ENCODE assay signal across 30 cellular contexts in the genomic region with DNA sequence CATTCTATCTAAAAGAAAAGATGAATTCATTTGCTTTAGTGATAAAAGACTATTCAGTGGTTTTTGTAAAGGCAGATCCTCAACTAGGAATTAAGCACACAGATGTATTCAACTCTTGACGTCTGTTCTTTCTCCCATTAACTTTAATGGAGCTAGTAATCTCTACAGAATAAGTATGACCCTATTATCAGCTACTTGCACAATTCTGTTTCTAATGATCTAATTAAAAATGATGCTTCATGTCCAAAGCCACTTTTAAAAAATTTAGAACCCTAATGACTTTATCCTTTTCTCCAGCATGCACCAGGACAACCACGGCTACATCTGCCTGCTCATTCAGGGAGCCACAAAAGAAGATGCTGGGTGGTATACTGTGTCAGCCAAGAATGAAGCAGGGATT.
"Had no signal": no experiment of that assay in that cellular context is flagged by ENCODE, and none has a peak within 500 bp of the region (broad histone marks: within the 10 kb centered on the region; RNA-seq: fewer than 3 reads in every experiment).

No MANE protein-coding gene starts in this region.

- H3K4me3 ChIP-seq: body of pancreas, cardiac muscle cell, K562, SK-N-MC had no signal

- H3K4me3 Mint-ChIP-seq: activated CD8-positive, alpha-beta memory T cell treated with anti-CD3 and anti-CD28 coated beads, Interleukin-2, amount 10 ng/mL, durations not matched to agents 7 days and 5 days; activated naive CD4-positive, alpha-beta T cell treated with anti-CD3 and anti-CD28 coated beads, Interleukin-2, amount 50 U/mL, for 24 hours; activated T-cell treated with anti-CD3 and anti-CD28 coated beads, Interleukin-2, amount 50 U/mL, for 24 hours; activated T-helper 1 cell treated with anti-CD3 and anti-CD28 coated beads, Interleukin-12 subunit alpha, Interleukin-12 subunit beta, Interleukin-2, Interleukin-4 antibody, amounts not matched to agents 30 ng/mL and 10 ng/mL and 1 ng/mL, durations not matched to agents 14 hours and 24 hours and 36 hours; T-helper 2 cell treated with Interferon-gamma antibody and Interleukin-4, amounts not matched to agents 5 μg/mL and 100 μg/mL, for 36 hours; WTC11 had no signal

- H3K27ac Mint-ChIP-seq: activated CD8-positive, alpha-beta memory T cell treated with anti-CD3 and anti-CD28 coated beads, Interleukin-2, amount 10 ng/mL, durations not matched to agents 7 days and 5 days; activated naive CD4-positive, alpha-beta T cell treated with anti-CD3 and anti-CD28 coated beads, Interleukin-2, amount 50 U/mL, for 24 hours; activated T-cell treated with anti-CD3 and anti-CD28 coated beads, Interleukin-2, amount 50 U/mL, for 24 hours; activated T-helper 1 cell treated with anti-CD3 and anti-CD28 coated beads, Interleukin-12 subunit alpha, Interleukin-12 subunit beta, Interleukin-2, Interleukin-4 antibody, amounts not matched to agents 30 ng/mL and 10 ng/mL and 1 ng/mL, durations not matched to agents 14 hours and 24 hours and 36 hours; T-helper 2 cell treated with Interferon-gamma antibody and Interleukin-4, amounts not matched to agents 5 μg/mL and 100 μg/mL, for 36 hours; WTC11 had no signal

- H3K27ac ChIP-seq: body of pancreas, cardiac muscle cell, SK-N-MC had no signal

- H3K27me3 ChIP-seq: body of pancreas, cardiac muscle cell had no signal

- H3K4me1 ChIP-seq: body of pancreas had no signal

- H3K36me3 Mint-ChIP-seq: activated naive CD4-positive, alpha-beta T cell treated with anti-CD3 and anti-CD28 coated beads, Interleukin-2, amount 50 U/mL, for 24 hours had no signal

- H3K9me3 ChIP-seq: body of pancreas had no signal

- H3K9me3 Mint-ChIP-seq: activated naive CD4-positive, alpha-beta T cell treated with anti-CD3 and anti-CD28 coated beads, Interleukin-2, amount 50 U/mL, for 24 hours; activated T-cell treated with anti-CD3 and anti-CD28 coated beads, Interleukin-2, amount 50 U/mL, for 24 hours; activated T-helper 1 cell treated with anti-CD3 and anti-CD28 coated beads, Interleukin-12 subunit alpha, Interleukin-12 subunit beta, Interleukin-2, Interleukin-4 antibody, amounts not matched to agents 30 ng/mL and 10 ng/mL and 1 ng/mL, durations not matched to agents 14 hours and 24 hours and 36 hours; T-helper 2 cell treated with Interferon-gamma antibody and Interleukin-4, amounts not matched to agents 5 μg/mL and 100 μg/mL, for 36 hours; WTC11 had no signal

- ATAC-seq: activated CD8-positive, alpha-beta memory T cell treated with anti-CD3 and anti-CD28 coated beads, Interleukin-2, amount 10 ng/mL, durations not matched to agents 7 days and 5 days; body of pancreas; Panc1; Right ventricle myocardium inferior; WTC11 had no signal

- H3K4me1 Mint-ChIP-seq: activated CD8-positive, alpha-beta memory T cell treated with anti-CD3 and anti-CD28 coated beads, Interleukin-2, amount 10 ng/mL, durations not matched to agents 7 days and 5 days; activated naive CD4-positive, alpha-beta T cell treated with anti-CD3 and anti-CD28 coated beads, Interleukin-2, amount 50 U/mL, for 24 hours had no signal

- DNase-seq: activated CD4-positive, alpha-beta T cell treated with anti-CD3 and anti-CD28 coated beads for 48 hours; activated CD4-positive, alpha-beta T cell treated with anti-CD3 and anti-CD28 coated beads, Interleukin-2, amount 50 U/mL, for 4 hours; activated CD4-positive, CD25-positive, alpha-beta regulatory T cell treated with anti-CD3 and anti-CD28 coated beads, Interleukin-2, amount 50 U/mL, for 72 hours; activated CD8-positive, alpha-beta memory T cell treated with anti-CD3 and anti-CD28 coated beads, Interleukin-2, amount 10 ng/mL, durations not matched to agents 7 days and 5 days; activated effector memory CD4-positive, alpha-beta T cell treated with Interleukin-2 at 50 U/mL for 16 hours; activated naive CD4-positive, alpha-beta T cell; activated T-cell treated with anti-CD3 and anti-CD28 coated beads, Interleukin-2, amount 50 U/mL, for 24 hours; aorta; body of pancreas; Karpas-422; MM.1S; NCI-H1105 treated with DMSO at 0.1 percent for 48 hours; NCI-H1436 treated with DMSO at 0.1 percent for 48 hours; NCI-H187 treated with DMSO at 0.1 percent for 48 hours; NCI-H2171 treated with DMSO at 0.1 percent for 48 hours; NCI-H226; NCI-H510A; NK-92 treated with Interleukin-12 subunit alpha and Interleukin-12 subunit beta, amount 100 ng/mL, for 24 hours; OCI-M1; RPMI8226; SW 1271 had no signal

- H3K27me3 Mint-ChIP-seq: activated CD8-positive, alpha-beta memory T cell treated with anti-CD3 and anti-CD28 coated beads, Interleukin-2, amount 10 ng/mL, durations not matched to agents 7 days and 5 days; activated naive CD4-positive, alpha-beta T cell treated with anti-CD3 and anti-CD28 coated beads, Interleukin-2, amount 50 U/mL, for 24 hours; activated T-cell treated with anti-CD3 and anti-CD28 coated beads, Interleukin-2, amount 50 U/mL, for 24 hours had no signal
